In the genomic region with DNA sequence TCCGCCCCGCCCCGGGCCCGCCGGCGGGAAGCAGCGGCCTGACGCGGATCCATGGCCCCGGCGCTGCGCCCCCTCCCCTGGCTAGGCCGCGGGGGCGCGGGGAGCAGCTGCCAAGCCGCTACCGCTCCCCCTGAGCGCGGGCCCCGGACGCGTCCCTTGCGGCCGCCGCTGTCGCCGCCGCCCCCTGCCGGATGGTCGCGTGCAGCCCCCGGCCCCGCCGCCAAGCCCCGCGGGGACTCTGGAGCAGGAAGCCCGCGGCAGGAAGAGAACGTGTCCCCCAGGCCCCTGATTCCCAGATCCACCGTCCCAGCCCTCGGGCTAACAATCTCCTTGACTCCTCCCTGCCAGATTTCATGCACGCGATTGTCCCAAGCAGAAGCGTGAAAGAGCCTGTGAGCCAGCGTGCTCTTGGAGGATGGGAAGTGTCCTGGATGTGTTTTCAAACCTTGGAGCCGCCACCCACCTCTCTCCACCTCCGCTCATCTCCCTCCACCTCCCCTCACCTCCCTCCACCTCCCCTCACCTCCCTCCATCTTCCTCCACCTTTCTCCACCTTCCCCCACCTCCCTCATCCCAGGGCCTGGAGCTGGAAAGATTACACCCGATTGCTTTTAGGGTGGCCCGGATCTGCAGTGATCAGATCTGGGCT, we compare ENCODE assay signal across 1 cellular context.
A peak's percentile ranks its signal among the peaks of the same experiment; 100 is the strongest.
TF ChIP-seq lines count a peak whose summit lies in the region.

No MANE protein-coding gene starts in this region.

TF ChIP-seq in K562, 482 proteins besides CTCF, POLR2A, EP300 and RAD21 (continued from another document):
- TF ChIP-seq, protein P1, sequence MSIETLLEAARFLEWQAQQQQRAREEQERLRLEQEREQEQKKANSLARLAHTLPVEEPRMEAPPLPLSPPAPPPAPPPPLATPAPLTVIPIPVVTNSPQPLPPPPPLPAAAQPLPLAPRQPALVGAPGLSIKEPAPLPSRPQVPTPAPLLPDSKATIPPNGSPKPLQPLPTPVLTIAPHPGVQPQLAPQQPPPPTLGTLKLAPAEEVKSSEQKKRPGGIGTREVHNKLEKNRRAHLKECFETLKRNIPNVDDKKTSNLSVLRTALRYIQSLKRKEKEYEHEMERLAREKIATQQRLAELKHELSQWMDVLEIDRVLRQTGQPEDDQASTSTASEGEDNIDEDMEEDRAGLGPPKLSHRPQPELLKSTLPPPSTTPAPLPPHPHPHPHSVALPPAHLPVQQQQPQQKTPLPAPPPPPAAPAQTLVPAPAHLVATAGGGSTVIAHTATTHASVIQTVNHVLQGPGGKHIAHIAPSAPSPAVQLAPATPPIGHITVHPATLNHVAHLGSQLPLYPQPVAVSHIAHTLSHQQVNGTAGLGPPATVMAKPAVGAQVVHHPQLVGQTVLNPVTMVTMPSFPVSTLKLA (conservative IDR thresholded peaks at IDR 0.05) = peak in 1 of 2 experiments; percentile 49; a peak in 1 of 4 replicates
- TF ChIP-seq, protein P2, sequence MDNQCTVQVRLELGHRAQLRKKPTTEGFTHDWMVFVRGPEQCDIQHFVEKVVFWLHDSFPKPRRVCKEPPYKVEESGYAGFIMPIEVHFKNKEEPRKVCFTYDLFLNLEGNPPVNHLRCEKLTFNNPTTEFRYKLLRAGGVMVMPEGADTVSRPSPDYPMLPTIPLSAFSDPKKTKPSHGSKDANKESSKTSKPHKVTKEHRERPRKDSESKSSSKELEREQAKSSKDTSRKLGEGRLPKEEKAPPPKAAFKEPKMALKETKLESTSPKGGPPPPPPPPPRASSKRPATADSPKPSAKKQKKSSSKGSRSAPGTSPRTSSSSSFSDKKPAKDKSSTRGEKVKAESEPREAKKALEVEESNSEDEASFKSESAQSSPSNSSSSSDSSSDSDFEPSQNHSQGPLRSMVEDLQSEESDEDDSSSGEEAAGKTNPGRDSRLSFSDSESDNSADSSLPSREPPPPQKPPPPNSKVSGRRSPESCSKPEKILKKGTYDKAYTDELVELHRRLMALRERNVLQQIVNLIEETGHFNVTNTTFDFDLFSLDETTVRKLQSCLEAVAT (IDR thresholded peaks at IDR 0.05) = peak in 1 of 2 experiments; percentile 48; a peak in 2 of 4 replicates
- TF ChIP-seq POLR2B (IDR thresholded peaks at IDR 0.05; ENCODE audit: low read depth, partially characterized antibody) = peak; percentile 60
- no peak for TF ChIP-seq CEBPB (tag; IDR thresholded peaks at IDR 0.05)
- TF ChIP-seq ZNF124 (CRISPR knock-in tag; IDR thresholded peaks at IDR 0.05) = no peak
- peak; percentile 29; the same call in 1 of the 2 replicates for TF ChIP-seq ESRRA (IDR thresholded peaks at IDR 0.05; ENCODE audit: borderline replicate concordance, low read depth)
- peak; percentile 28 to 47; a peak in 1 of 4 replicates for TF ChIP-seq ARNT (IDR thresholded peaks at IDR 0.05)
- TF ChIP-seq PHF8 (IDR thresholded peaks at IDR 0.05; ENCODE audit: borderline replicate concordance, low read length) = peak; percentile 32; the same call in 1 of the 2 replicates
- peak; percentile 35; the same call in 1 of the 2 replicates for TF ChIP-seq POLR2G (IDR thresholded peaks at IDR 0.05; ENCODE audit: low read depth, low read length)
- peak; percentile 25 for TF ChIP-seq NFIC (IDR thresholded peaks at IDR 0.05)
- TF ChIP-seq SUPT5H (IDR thresholded peaks at IDR 0.05) = peak; percentile 36; the same call in 1 of the 2 replicates
TF ChIP-seq in K562: peak in this region for 76.
